In the genomic region with DNA sequence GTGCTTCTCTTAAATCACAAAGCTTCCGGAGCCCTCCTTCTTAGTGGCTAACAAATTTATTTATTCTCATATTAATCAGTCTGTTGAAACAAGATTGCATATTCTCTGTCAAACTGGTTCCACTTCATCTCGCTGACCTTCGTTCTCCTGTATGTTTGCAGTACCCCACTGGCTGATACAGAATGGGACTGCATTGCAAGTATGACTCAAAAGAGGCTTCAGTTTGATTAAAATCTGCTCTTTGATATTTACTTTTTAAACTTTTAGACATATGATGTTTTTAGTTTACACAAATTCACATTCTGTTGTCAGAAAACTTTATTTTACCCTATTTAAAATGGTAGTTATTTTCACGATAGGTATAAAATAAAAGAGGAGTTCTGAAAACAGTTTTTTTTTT, we compare ENCODE assay signal across 1 cellular context.
A peak's percentile ranks its signal among the peaks of the same experiment; 100 is the strongest.
TF ChIP-seq lines count a peak whose summit lies in the region.

No MANE protein-coding gene starts in this region.

TF ChIP-seq in HepG2, 621 proteins besides CTCF, POLR2A, EP300 and RAD21 (continued from another document and continues in another):
- no peak for TF ChIP-seq ZNF441 (CRISPR knock-in tag; IDR thresholded peaks at IDR 0.05; ENCODE audit: borderline replicate concordance)
- no peak for TF ChIP-seq NFE2L2 (IDR thresholded peaks at IDR 0.05; ENCODE audit: low read length)
- TF ChIP-seq SKI (IDR thresholded peaks at IDR 0.05; ENCODE audit: partially characterized antibody) = no peak
- TF ChIP-seq ZSCAN9 (CRISPR knock-in tag; IDR thresholded peaks at IDR 0.05; ENCODE audit: borderline replicate concordance) = 0 out of 2 replicates have a peak, but pooled peaks have one; percentile 46
- TF ChIP-seq NCOA2 (CRISPR knock-in tag; IDR thresholded peaks at IDR 0.05) = peak; percentile 47; the same call in 1 of the 2 replicates
- no peak for TF ChIP-seq ZNF784 (CRISPR knock-in tag; IDR thresholded peaks at IDR 0.05; ENCODE audit: borderline replicate concordance)
- peak; percentile 82 for TF ChIP-seq HNF4A (CRISPR knock-in tag; IDR thresholded peaks at IDR 0.05)
- TF ChIP-seq MAFK (conservative IDR thresholded peaks at IDR 0.05 in 1 of 2, IDR thresholded peaks at IDR 0.05 in 1 of 2; ENCODE audit: low read length in 2 of 2) = no peak
- TF ChIP-seq ZNF703 (CRISPR knock-in tag; IDR thresholded peaks at IDR 0.05; ENCODE audit: borderline replicate concordance) = no peak
- TF ChIP-seq ZHX2 (IDR thresholded peaks at IDR 0.05; ENCODE audit: low read depth) = no peak
- no peak for TF ChIP-seq ZHX2 (CRISPR knock-in tag; IDR thresholded peaks at IDR 0.05; ENCODE audit: borderline replicate concordance)
- TF ChIP-seq PITX1 (CRISPR knock-in tag; IDR thresholded peaks at IDR 0.05) = no peak
- TF ChIP-seq, protein P1, sequence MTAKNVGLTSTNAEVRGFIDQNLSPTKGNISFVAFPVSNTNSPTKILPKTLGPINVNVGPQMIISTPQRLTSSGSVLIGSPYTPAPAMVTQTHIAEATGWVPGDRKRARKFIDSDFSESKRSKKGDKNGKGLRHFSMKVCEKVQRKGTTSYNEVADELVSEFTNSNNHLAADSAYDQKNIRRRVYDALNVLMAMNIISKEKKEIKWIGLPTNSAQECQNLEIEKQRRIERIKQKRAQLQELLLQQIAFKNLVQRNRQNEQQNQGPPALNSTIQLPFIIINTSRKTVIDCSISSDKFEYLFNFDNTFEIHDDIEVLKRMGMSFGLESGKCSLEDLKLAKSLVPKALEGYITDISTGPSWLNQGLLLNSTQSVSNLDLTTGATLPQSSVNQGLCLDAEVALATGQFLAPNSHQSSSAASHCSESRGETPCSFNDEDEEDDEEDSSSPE (CRISPR knock-in tag; IDR thresholded peaks at IDR 0.05) = no peak
- TF ChIP-seq KAT7 (CRISPR knock-in tag; IDR thresholded peaks at IDR 0.05; ENCODE audit: borderline replicate concordance) = 0 out of 2 replicates have a peak, but pooled peaks have one; percentile 56
- no peak for TF ChIP-seq XRCC5 (optimal IDR thresholded peaks at IDR 0.05; ENCODE audit: low read length)
- TF ChIP-seq SAP130 (CRISPR knock-in tag; IDR thresholded peaks at IDR 0.05; ENCODE audit: low read depth) = peak; percentile 68
- no peak for TF ChIP-seq ZBTB26 (CRISPR knock-in tag; IDR thresholded peaks at IDR 0.05; ENCODE audit: borderline replicate concordance)
- TF ChIP-seq CBX2 (IDR thresholded peaks at IDR 0.05; ENCODE audit: low read depth, low read length) = no peak
- TF ChIP-seq CBX2 (CRISPR knock-in tag; IDR thresholded peaks at IDR 0.05; ENCODE audit: low read depth) = no peak
- TF ChIP-seq ZNF777 (CRISPR knock-in tag; IDR thresholded peaks at IDR 0.05) = no peak
- no peak for TF ChIP-seq ZNF337 (CRISPR knock-in tag; IDR thresholded peaks at IDR 0.05; ENCODE audit: borderline replicate concordance, low read depth)
- no peak for TF ChIP-seq MXD3 (CRISPR knock-in tag; IDR thresholded peaks at IDR 0.05)
- TF ChIP-seq ZBTB20 (CRISPR knock-in tag; IDR thresholded peaks at IDR 0.05; ENCODE audit: borderline replicate concordance, low read depth) = 0 out of 2 replicates have a peak, but pooled peaks have one; percentile 42
- no peak for TF ChIP-seq MAF1 (CRISPR knock-in tag; IDR thresholded peaks at IDR 0.05; ENCODE audit: borderline replicate concordance)
- TF ChIP-seq KMT2B (CRISPR knock-in tag; IDR thresholded peaks at IDR 0.05) = no peak
- TF ChIP-seq ARID4A (CRISPR knock-in tag; IDR thresholded peaks at IDR 0.05; ENCODE audit: borderline replicate concordance) = no peak
- TF ChIP-seq SOX5 (CRISPR knock-in tag; IDR thresholded peaks at IDR 0.05; ENCODE audit: borderline replicate concordance) = peak; percentile 17; the same call in 1 of the 2 replicates
- no peak for TF ChIP-seq ZNF296 (CRISPR knock-in tag; conservative IDR thresholded peaks at IDR 0.05)
- TF ChIP-seq TCF7 (IDR thresholded peaks at IDR 0.05; ENCODE audit: low read depth) = peak; percentile 70
- TF ChIP-seq ZBTB7B (CRISPR knock-in tag; IDR thresholded peaks at IDR 0.05) = 0 out of 2 replicates have a peak, but pooled peaks have one; percentile 31
- TF ChIP-seq GATAD2A (CRISPR knock-in tag; IDR thresholded peaks at IDR 0.05) = peak; percentile 73; the same call in 1 of the 2 replicates
- TF ChIP-seq FOXM1 (CRISPR knock-in tag; IDR thresholded peaks at IDR 0.05) = no peak
- no peak for TF ChIP-seq PRDM10 (CRISPR knock-in tag; IDR thresholded peaks at IDR 0.05; ENCODE audit: low read depth)
- no peak for TF ChIP-seq TBX3 (IDR thresholded peaks at IDR 0.05; ENCODE audit: borderline replicate concordance)
- no peak for TF ChIP-seq ZBTB38 (CRISPR knock-in tag; IDR thresholded peaks at IDR 0.05)
- TF ChIP-seq HDAC2 (CRISPR knock-in tag; IDR thresholded peaks at IDR 0.05) = peak; percentile 40; the same call in 1 of the 2 replicates
- TF ChIP-seq PREB (CRISPR knock-in tag; IDR thresholded peaks at IDR 0.05) = no peak
- TF ChIP-seq ZNF615 (CRISPR knock-in tag; IDR thresholded peaks at IDR 0.05; ENCODE audit: borderline replicate concordance) = no peak
- TF ChIP-seq SMC3 (IDR thresholded peaks at IDR 0.05; ENCODE audit: low read length) = no peak
- TF ChIP-seq NFIB (CRISPR knock-in tag; IDR thresholded peaks at IDR 0.05; ENCODE audit: borderline replicate concordance) = no peak
- no peak for TF ChIP-seq ZNF382 (CRISPR knock-in tag; IDR thresholded peaks at IDR 0.05; ENCODE audit: borderline replicate concordance)
- TF ChIP-seq ATF1 (CRISPR knock-in tag; IDR thresholded peaks at IDR 0.05) = no peak
- peak; percentile 75 for TF ChIP-seq CREM (IDR thresholded peaks at IDR 0.05)
- no peak for TF ChIP-seq CREM (CRISPR knock-in tag; IDR thresholded peaks at IDR 0.05)
- no peak for TF ChIP-seq SIX4 (CRISPR knock-in tag; IDR thresholded peaks at IDR 0.05)
- TF ChIP-seq ZNF367 (CRISPR knock-in tag; IDR thresholded peaks at IDR 0.05; ENCODE audit: borderline replicate concordance) = no peak
